Comparison of ENCODE assay signal across 13 cellular contexts in genomic region chr13:65913173-65913572, GRCh38.
A peak's percentile ranks its signal among the peaks of the same experiment; 100 is the strongest.
DNase-seq lines count a peak whose midpoint lies in the region.
"Had no signal": no experiment of that assay in that cellular context is flagged by ENCODE, and none has a peak within 500 bp of the region (broad histone marks: within the 10 kb centered on the region; RNA-seq: fewer than 3 reads in every experiment).

No MANE protein-coding gene starts in this region.

- DNase-seq in EH (ENCODE audit: low read depth) (peak; percentile 89), RPMI7951 (ENCODE audit: low read depth) (peak; percentile 33), fibroblast of gingiva (ENCODE audit: low read depth) (peak; percentile 72), non-pigmented ciliary epithelial cell (ENCODE audit: low read depth) (peak; percentile 67), putamen (ENCODE audit: low spot score) (no peak), SHP77 (lab: John Stamatoyannopoulos, UW) (no peak), SJCRH30 (no peak), SIG-M5 (lab: John Stamatoyannopoulos, UW) (no peak)
- DNase-seq: activated naive CD4-positive, alpha-beta T cell treated with Interleukin-2 at 50 U/mL for 16 hours; CD4-positive, alpha-beta T cell; effector memory CD4-positive, alpha-beta T cell; NCI-H524 treated with DMSO at 0.1 percent for 48 hours had no signal

- no peaks in the 10 kb centered on the region for H3K9me3 ChIP-seq in SJCRH30 (replicated peaks)

- H3K36me3 ChIP-seq in SJCRH30: no peaks in the 10 kb centered on the region
- H3K36me3 ChIP-seq: neural progenitor cell had no signal

- no peaks in the 10 kb centered on the region for H3K27me3 ChIP-seq in SJCRH30
- H3K27me3 ChIP-seq: neural progenitor cell had no signal

- H3K4me3 ChIP-seq in SJCRH30: no peak overlapping the region
- H3K4me3 ChIP-seq: neural progenitor cell had no signal

- no peaks in the 10 kb centered on the region for H3K4me1 ChIP-seq in SJCRH30
- H3K4me1 ChIP-seq: neural progenitor cell had no signal

- no peak overlapping the region for H3K27ac ChIP-seq in SJCRH30
- H3K27ac ChIP-seq: neural progenitor cell had no signal

Comparison
In these comparisons a context has a peak if more than half of its experiments do, and no peak if none do; other contexts are left out.
1. DNase-seq: peak in EH (single experiment), RPMI7951 (single experiment), fibroblast of gingiva (single experiment) and non-pigmented ciliary epithelial cell (single experiment); none in putamen (single experiment), SHP77 (0 of 2), SJCRH30 (0 of 2) and SIG-M5 (single experiment).